Comparison of ENCODE assay signal across 7 cellular contexts in genomic region chr15:63288778-63289378, GRCh38. TPM values are rescaled to one million over a fixed set of nuclear protein-coding genes. Genes with fewer than 3 reads are reported as not detected.
DNase-seq lines count a peak whose midpoint lies in the region; ATAC-seq and TF ChIP-seq lines count a peak whose summit lies in the region.

No MANE protein-coding gene starts in this region.

- peak; percentile 91 for TF ChIP-seq RAD21 in neural cell (conservative IDR thresholded peaks at IDR 0.05)

- no peaks in the 10 kb centered on the region for H3K36me3 ChIP-seq in neural cell (ENCODE audit: insufficient read depth, low read length)

- TF ChIP-seq CTCF in neural cell (IDR thresholded peaks at IDR 0.05; ENCODE audit: poor library complexity, severe bottlenecking): peak; percentile 86

- H3F3A ChIP-seq in neural cell (ENCODE audit: insufficient read depth, low read length, poor library complexity, severe bottlenecking): no peaks in the 10 kb centered on the region

- no peak overlapping the region for H3K4me3 ChIP-seq in neural cell (ENCODE audit: low read length)

- DNase-seq in GM03348 (ENCODE audit: low spot score) (peak; percentile 67), LoVo (ENCODE audit: low spot score) (peak; percentile 67), SK-N-DZ (ENCODE audit: low spot score) (peak; percentile 50), erythroblast (lab: John Stamatoyannopoulos, UW) (peak; percentile 63 to 79)
- no peak for DNase-seq in activated CD4-positive, alpha-beta T cell treated with anti-CD3 and anti-CD28 coated beads, Interleukin-2, amount 50 U/mL, for 4 hours

- ATAC-seq in HG03097 (IDR thresholded peaks at IDR 0.05; ENCODE audit: low FRiP score, unreplicated experiment): no peak

- no peak for TF ChIP-seq EP300 in neural cell (conservative IDR thresholded peaks at IDR 0.05; ENCODE audit: poor library complexity, severe bottlenecking)

- H3K9me2 ChIP-seq in neural cell (ENCODE audit: insufficient read depth, low read length): no peaks in the 10 kb centered on the region

- H2AFZ ChIP-seq in neural cell (ENCODE audit: low read depth, low read length): no peak overlapping the region

- no peaks in the 10 kb centered on the region for H3K9me3 ChIP-seq in neural cell (ENCODE audit: low read length)

- no peak overlapping the region for H3K9ac ChIP-seq in neural cell (ENCODE audit: low read length)

- TF ChIP-seq POLR2A in erythroblast (IDR thresholded peaks at IDR 0.05; ENCODE audit: low read length): no peak

- no peaks in the 10 kb centered on the region for H4K20me1 ChIP-seq in neural cell (ENCODE audit: insufficient read depth)

- no peaks in the 10 kb centered on the region for H3K27me3 ChIP-seq in neural cell (ENCODE audit: insufficient read depth, low read depth, low read length)

- H3K79me2 ChIP-seq in neural cell (replicated peaks; ENCODE audit: insufficient read depth, low read length): no peaks in the 10 kb centered on the region

- no peak overlapping the region for H3K27ac ChIP-seq in neural cell (ENCODE audit: low read length)

- no peak overlapping the region for H3K4me2 ChIP-seq in neural cell (ENCODE audit: low read length)

TF ChIP-seq in neural cell, 6 proteins besides CTCF, POLR2A, EP300 and RAD21:
- TF ChIP-seq REST (IDR thresholded peaks at IDR 0.05; ENCODE audit: borderline replicate concordance) (no peak), TAF1 (IDR thresholded peaks at IDR 0.05; ENCODE audit: low read depth) (no peak), MXI1 (conservative IDR thresholded peaks at IDR 0.05; ENCODE audit: poor library complexity, severe bottlenecking) (no peak), SMC3 (conservative IDR thresholded peaks at IDR 0.05; ENCODE audit: poor library complexity) (peak; percentile 86), EZH2 (IDR thresholded peaks at IDR 0.05; ENCODE audit: borderline replicate concordance, insufficient read depth, low read length, poor library complexity, severe bottlenecking) (no peak)

RNA-seq across cellular contexts. Expression of gene APH1B, which starts 11.5 kb away (rescaled TPM):
- polyA plus RNA-seq in SK-N-DZ (2014; cell fraction: cytosol; rRNA removed): 8.8 and 10.9 TPM in 2 replicates
- polyA plus RNA-seq in SK-N-DZ (2014; cell fraction: nucleus; rRNA removed): 5.6 and 6.1 TPM in 2 replicates
- polyA plus RNA-seq in neural cell: 13.2 and 14.6 TPM in 2 replicates
- polyA minus RNA-seq in neural cell: 15.5 and 17.3 TPM in 2 replicates

Comparison
In these comparisons a context has a peak if more than half of its experiments do, and no peak if none do; other contexts are left out.
1. DNase-seq: peak in GM03348 (single experiment), LoVo (single experiment), SK-N-DZ (single experiment) and erythroblast (2 of 2); none in activated CD4-positive, alpha-beta T cell treated with anti-CD3 and anti-CD28 coated beads, Interleukin-2, amount 50 U/mL, for 4 hours (0 of 2).